ENCODE assay signal across 10 cellular contexts in the genomic region with DNA sequence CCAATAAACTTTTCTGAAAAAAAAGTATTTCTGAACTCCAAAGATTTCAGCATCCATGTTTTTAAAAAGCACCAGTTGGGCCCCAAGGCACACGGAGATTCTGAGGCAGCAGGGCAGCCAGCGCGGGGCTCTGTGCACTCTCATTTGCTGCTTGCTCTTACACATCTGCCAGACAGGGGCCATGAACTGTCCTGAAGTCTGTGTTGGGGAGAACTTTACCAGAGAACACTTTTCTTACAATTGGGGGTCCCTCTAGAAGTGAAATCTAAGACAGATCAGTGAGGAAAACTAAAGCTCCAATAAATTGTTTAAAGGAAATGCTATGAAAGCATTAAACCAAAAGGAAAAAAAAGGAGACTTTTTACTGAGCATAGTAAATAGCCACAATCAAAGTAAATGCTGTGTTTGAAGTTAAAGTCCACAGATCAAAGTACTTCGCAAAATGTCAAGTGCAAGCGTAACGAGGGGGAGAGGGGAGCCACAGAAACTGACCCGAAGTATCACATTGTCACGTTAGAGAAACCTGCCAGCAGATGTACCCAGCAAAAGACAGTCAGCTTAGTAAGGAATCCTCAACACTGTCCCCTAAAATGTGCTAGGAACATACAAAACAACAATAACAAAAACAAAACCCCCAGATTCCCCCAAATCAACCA. TPM values are rescaled to one million over a fixed set of nuclear protein-coding genes. Genes with fewer than 3 reads are reported as not detected.
DNase-seq lines count a peak whose midpoint lies in the region; ATAC-seq and TF ChIP-seq lines count a peak whose summit lies in the region.
"Had no signal": no experiment of that assay in that cellular context is flagged by ENCODE, and none has a peak within 500 bp of the region (broad histone marks: within the 10 kb centered on the region; RNA-seq: fewer than 3 reads in every experiment).

No MANE protein-coding gene starts in this region.

- H3K9ac ChIP-seq in skeletal muscle satellite cell (ENCODE audit: low read depth, low read length), result peak overlapping the region; percentile 76

- CTCF ChIA-PET in naive thymus-derived CD4-positive, alpha-beta T cell (lab: Charles Lee), result no interaction called here

- POLR2A ChIA-PET in naive thymus-derived CD4-positive, alpha-beta T cell (lab: Charles Lee), result no interaction called here

- H3K27me3 ChIP-seq in skeletal muscle satellite cell (ENCODE audit: control insufficient read depth, insufficient read depth, low read length), result no peaks in the 10 kb centered on the region
- H3K27me3 ChIP-seq in naive thymus-derived CD4-positive, alpha-beta T cell (ENCODE audit: control insufficient read depth in 2 of 2, insufficient read depth in 2 of 2, low read length in 2 of 2), result no peaks in the 10 kb centered on the region

- no peaks in the 10 kb centered on the region for H3K36me3 ChIP-seq in skeletal muscle satellite cell (ENCODE audit: insufficient read depth, low read length)
- no peaks in the 10 kb centered on the region for H3K36me3 ChIP-seq in naive thymus-derived CD4-positive, alpha-beta T cell (ENCODE audit: control insufficient read depth in 2 of 3, insufficient read depth in 3 of 3, low read length in 3 of 3)

- peak overlapping the region; percentile 91 for H3K27ac Mint-ChIP-seq in chondrocyte (ENCODE audit: unreplicated experiment)
- H3K27ac Mint-ChIP-seq in activated T-helper 17 cell treated with anti-CD3 and anti-CD28 coated beads, Interleukin-2, amount 50 U/mL, for 72 hours, result no peak overlapping the region
- no peak overlapping the region for H3K27ac Mint-ChIP-seq in naive thymus-derived CD4-positive, alpha-beta T cell
- H3K27ac Mint-ChIP-seq: effector memory CD8-positive, alpha-beta T cell had no signal

- ATAC-seq in HG02970 (IDR thresholded peaks at IDR 0.05; ENCODE audit: low FRiP score, unreplicated experiment) (no peak), GM18873 (IDR thresholded peaks at IDR 0.05; ENCODE audit: low FRiP score, unreplicated experiment) (no peak)
- ATAC-seq in activated T-helper 17 cell treated with anti-CD3 and anti-CD28 coated beads, Interleukin-2, amount 50 U/mL, for 72 hours (replicated peaks), result no peak
- no peak for ATAC-seq in naive thymus-derived CD4-positive, alpha-beta T cell
- ATAC-seq: effector memory CD8-positive, alpha-beta T cell had no signal

- DNase-seq in HT1080 (ENCODE audit: low read depth), result peak; percentile 20
- no peak for DNase-seq in chondrocyte (ENCODE audit: low spot score)
- DNase-seq in left kidney (ENCODE audit: low read depth, low spot score), result peak; percentile 78
- DNase-seq in naive thymus-derived CD4-positive, alpha-beta T cell, result no peak
- DNase-seq: effector memory CD8-positive, alpha-beta T cell; NCI-H2029 had no signal

- peak overlapping the region; percentile 57 for H3K4me3 ChIP-seq in skeletal muscle satellite cell (ENCODE audit: low read length)
- no peak overlapping the region for H3K4me3 ChIP-seq in naive thymus-derived CD4-positive, alpha-beta T cell (ENCODE audit: low read length)

- H3K4me1 ChIP-seq in skeletal muscle satellite cell (ENCODE audit: control insufficient read depth, insufficient read depth, low read length), result peaks cover 45% of the 10 kb centered on the region
- no peaks in the 10 kb centered on the region for H3K4me1 ChIP-seq in naive thymus-derived CD4-positive, alpha-beta T cell (ENCODE audit: control insufficient read depth in 2 of 2, insufficient read depth in 2 of 2, low read length in 2 of 2)

- no peaks in the 10 kb centered on the region for H3K9me3 ChIP-seq in skeletal muscle satellite cell (replicated peaks; ENCODE audit: low read length)
- H3K9me3 ChIP-seq in naive thymus-derived CD4-positive, alpha-beta T cell (ENCODE audit: control insufficient read depth in 2 of 3, low read length in 3 of 3), result no peaks in the 10 kb centered on the region

- intact Hi-C loops in naive thymus-derived CD4-positive, alpha-beta T cell (cut with micrococcal nuclease), result no loop called here

- H3K4me1 Mint-ChIP-seq in chondrocyte (ENCODE audit: low read depth), result peaks cover 62% of the 10 kb centered on the region
- no peaks in the 10 kb centered on the region for H3K4me1 Mint-ChIP-seq in activated T-helper 17 cell treated with anti-CD3 and anti-CD28 coated beads, Interleukin-2, amount 50 U/mL, for 72 hours
- no peaks in the 10 kb centered on the region for H3K4me1 Mint-ChIP-seq in naive thymus-derived CD4-positive, alpha-beta T cell

- H3K27ac ChIP-seq in naive thymus-derived CD4-positive, alpha-beta T cell (ENCODE audit: low read depth, low read length), result no peak overlapping the region

- H3K36me3 Mint-ChIP-seq in chondrocyte (ENCODE audit: low read depth), result no peaks in the 10 kb centered on the region
- H3K36me3 Mint-ChIP-seq in activated T-helper 17 cell treated with anti-CD3 and anti-CD28 coated beads, Interleukin-2, amount 50 U/mL, for 72 hours (ENCODE audit: low read depth), result no peaks in the 10 kb centered on the region
- H3K36me3 Mint-ChIP-seq in naive thymus-derived CD4-positive, alpha-beta T cell, result peaks cover 0 to 4% (median 0%) of the 10 kb centered on the region in 5 donors

- peak overlapping the region; percentile 82 for H3K4me3 Mint-ChIP-seq in chondrocyte (ENCODE audit: unreplicated experiment)
- no peak overlapping the region for H3K4me3 Mint-ChIP-seq in activated T-helper 17 cell treated with anti-CD3 and anti-CD28 coated beads, Interleukin-2, amount 50 U/mL, for 72 hours
- no peak overlapping the region for H3K4me3 Mint-ChIP-seq in naive thymus-derived CD4-positive, alpha-beta T cell
- H3K4me3 Mint-ChIP-seq: effector memory CD8-positive, alpha-beta T cell had no signal

- H3K4me2 ChIP-seq in skeletal muscle satellite cell (ENCODE audit: low read length), result peak overlapping the region; percentile 73

- no peaks in the 10 kb centered on the region for H3K27me3 Mint-ChIP-seq in chondrocyte (ENCODE audit: low read depth)
- H3K27me3 Mint-ChIP-seq in activated T-helper 17 cell treated with anti-CD3 and anti-CD28 coated beads, Interleukin-2, amount 50 U/mL, for 72 hours, result peaks cover 7% of the 10 kb centered on the region
- peaks cover 5 to 28% (median 13%) of the 10 kb centered on the region in 5 donors for H3K27me3 Mint-ChIP-seq in naive thymus-derived CD4-positive, alpha-beta T cell

- no peak for TF ChIP-seq CTCF in chondrocyte (IDR thresholded peaks at IDR 0.05)

- peaks cover 3% of the 10 kb centered on the region for H3K9me3 Mint-ChIP-seq in chondrocyte (ENCODE audit: low read depth)
- H3K9me3 Mint-ChIP-seq in activated T-helper 17 cell treated with anti-CD3 and anti-CD28 coated beads, Interleukin-2, amount 50 U/mL, for 72 hours, result peaks cover 4% of the 10 kb centered on the region
- peaks cover 0 to 18% (median 6%) of the 10 kb centered on the region in 11 donors for H3K9me3 Mint-ChIP-seq in naive thymus-derived CD4-positive, alpha-beta T cell

RNA-seq across cellular contexts. Expression of a gene that starts 37.8 kb away (rescaled TPM):
- total RNA-seq in HT1080 (2014; rRNA removed; shearing (Covaris generic)), result 9.3 and 14.6 TPM in 2 replicates
- polyA plus RNA-seq in HT1080 (2015; cell fraction: cytosol; rRNA removed), result 30.9 and 36.6 TPM in 2 replicates
- 74.0 and 79.3 TPM in 2 replicates for polyA plus RNA-seq in HT1080 (2015; cell fraction: nucleus; rRNA removed)
- 41.8 to 105 TPM (median 104 TPM) in 3 replicates for total RNA-seq in chondrocyte
- total RNA-seq in skeletal muscle satellite cell (2012; rRNA removed), result 14.4 and 45.9 TPM in 2 replicates
- not detected for total RNA-seq in activated T-helper 17 cell treated with anti-CD3 and anti-CD28 coated beads, Interleukin-2, amount 50 U/mL, for 72 hours
- 1 to 10 TPM in 1 of 5 experiments, under 1 TPM in 1, not detected in 3; 0.21 to 1.4 TPM for total RNA-seq in naive thymus-derived CD4-positive, alpha-beta T cell
- not detected for polyA plus RNA-seq in naive thymus-derived CD4-positive, alpha-beta T cell

Comparison
In these comparisons a context has a peak if more than half of its experiments do, and no peak if none do; other contexts are left out.
1. DNase-seq: peak in HT1080 (single experiment) and left kidney (single experiment); none in chondrocyte (single experiment) and naive thymus-derived CD4-positive, alpha-beta T cell (0 of 9).